ENCODE assay signal across 1 cellular context in genomic region chr5:149943177-149943949, GRCh38.
TF ChIP-seq lines count a peak whose summit lies in the region.

No MANE protein-coding gene starts in this region.

TF ChIP-seq in K562, 482 proteins besides CTCF, POLR2A, EP300 and RAD21 (continued from another document):
- TF ChIP-seq TSHZ1 (CRISPR knock-in tag; IDR thresholded peaks at IDR 0.05) (peak; percentile 79), ZNF175 (CRISPR knock-in tag; IDR thresholded peaks at IDR 0.05; ENCODE audit: low read depth) (0 out of 2 replicates have a peak, but pooled peaks have one; percentile 19), IFI16 (CRISPR knock-in tag; IDR thresholded peaks at IDR 0.05) (0 out of 2 replicates have a peak, but pooled peaks have one; percentile 1), ZNF76 (CRISPR knock-in tag; IDR thresholded peaks at IDR 0.05; ENCODE audit: borderline replicate concordance) (peak; percentile 83; the same call in 1 of the 2 replicates), ZNF583 (CRISPR knock-in tag; IDR thresholded peaks at IDR 0.05) (peak; percentile 64; the same call in 1 of the 2 replicates)
